In the genomic region with DNA sequence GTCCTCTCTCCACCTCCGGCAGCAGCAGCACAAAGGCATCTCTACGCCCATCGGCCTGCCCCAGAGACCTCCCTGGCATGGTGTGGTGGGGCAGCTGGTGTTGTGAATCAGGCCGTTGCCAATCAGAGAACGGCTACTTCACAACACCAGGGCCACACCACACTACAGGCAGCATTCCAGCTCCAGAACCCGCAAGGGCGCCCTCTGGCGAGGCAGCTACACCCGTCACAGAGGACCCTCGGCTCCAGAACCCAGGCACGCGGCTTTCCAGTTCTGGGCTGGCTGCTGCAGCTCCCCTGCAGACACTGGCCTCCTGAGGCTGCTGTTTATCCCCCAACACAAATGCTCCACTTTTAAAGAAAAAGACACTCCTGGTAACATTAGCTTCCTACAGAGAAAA, we compare ENCODE assay signal across 8 cellular contexts.
A peak's percentile ranks its signal among the peaks of the same experiment; 100 is the strongest.
DNase-seq lines count a peak whose midpoint lies in the region; ATAC-seq and TF ChIP-seq lines count a peak whose summit lies in the region.

No MANE protein-coding gene starts in this region.

- no peak for ATAC-seq in omental fat pad (ENCODE audit: low FRiP score)

- DNase-seq in NCI-H748 (lab: John Stamatoyannopoulos, UW; ENCODE audit: unreplicated experiment) (peak; percentile 42), NCI-H748 treated with DMSO at 0.1 percent for 48 hours (lab: John Stamatoyannopoulos, UW) (no peak), NCI-H526 treated with DMSO at 0.1 percent for 48 hours (lab: John Stamatoyannopoulos, UW) (peak; percentile 27), astrocyte of the hippocampus (ENCODE audit: low read depth, low spot score) (peak; percentile 38), myocyte (ENCODE audit: low read depth) (peak; percentile 57), NCI-H1105 treated with DMSO at 0.1 percent for 48 hours (lab: John Stamatoyannopoulos, UW) (no peak), omental fat pad (ENCODE audit: low spot score) (no peak), NCI-H2196 (lab: John Stamatoyannopoulos, UW; ENCODE audit: unreplicated experiment) (no peak)

- no peak for TF ChIP-seq CTCF in omental fat pad (IDR thresholded peaks at IDR 0.05)

Comparison
In these comparisons a context has a peak if more than half of its experiments do, and no peak if none do; other contexts are left out.
1. DNase-seq: peak in NCI-H748 (single experiment), NCI-H526 treated with DMSO at 0.1 percent for 48 hours (single experiment), astrocyte of the hippocampus (single experiment) and myocyte (single experiment); none in NCI-H748 treated with DMSO at 0.1 percent for 48 hours (single experiment), NCI-H1105 treated with DMSO at 0.1 percent for 48 hours (single experiment), omental fat pad (single experiment) and NCI-H2196 (single experiment).